In the genomic region with DNA sequence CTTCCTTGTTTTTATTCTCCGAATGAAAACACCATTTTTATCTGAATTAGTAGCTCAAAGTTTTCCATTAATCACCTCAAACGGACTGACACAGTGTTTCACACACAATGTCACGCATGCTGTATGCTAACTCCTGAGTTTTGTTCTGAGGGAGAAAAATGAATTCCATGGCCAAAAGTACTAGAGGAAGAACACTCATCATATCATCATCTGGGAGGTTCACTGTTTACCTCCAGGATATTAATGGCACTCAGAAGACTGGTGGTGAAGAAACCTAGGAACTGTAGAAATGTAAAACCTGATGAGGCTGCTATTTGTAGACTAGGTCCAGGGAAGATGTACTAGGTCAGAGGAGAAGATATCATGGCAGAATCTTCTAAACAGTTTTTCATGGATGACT, we compare ENCODE assay signal across 17 cellular contexts.
"Had no signal": no experiment of that assay in that cellular context is flagged by ENCODE, and none has a peak within 500 bp of the region (broad histone marks: within the 10 kb centered on the region; RNA-seq: fewer than 3 reads in every experiment).

No MANE protein-coding gene starts in this region.

- H3K27ac ChIP-seq: gastroesophageal sphincter, heart left ventricle, prostate gland, right atrium auricular region, skin epidermis, stomach had no signal

- H3K9me3 Mint-ChIP-seq: effector memory CD8-positive, alpha-beta T cell had no signal

- H3K27me3 Mint-ChIP-seq: activated CD4-positive, alpha-beta T cell treated with anti-CD3 and anti-CD28 coated beads for 36 hours; activated naive CD8-positive, alpha-beta T cell; effector memory CD8-positive, alpha-beta T cell; naive thymus-derived CD8-positive, alpha-beta T cell had no signal

- H3K36me3 Mint-ChIP-seq: activated naive CD8-positive, alpha-beta T cell; naive thymus-derived CD8-positive, alpha-beta T cell had no signal

- H3K27ac Mint-ChIP-seq: activated CD4-positive, alpha-beta T cell treated with anti-CD3 and anti-CD28 coated beads for 36 hours; activated naive CD8-positive, alpha-beta T cell; activated T-helper 1 cell treated with anti-CD3 and anti-CD28 coated beads, Interleukin-12 subunit alpha, Interleukin-12 subunit beta, Interleukin-2, Interleukin-4 antibody, amounts not matched to agents 30 ng/mL and 10 ng/mL and 1 ng/mL, durations not matched to agents 14 hours and 24 hours and 36 hours; effector memory CD8-positive, alpha-beta T cell had no signal

- ATAC-seq: activated CD4-positive, alpha-beta T cell treated with anti-CD3 and anti-CD28 coated beads for 36 hours; effector memory CD8-positive, alpha-beta T cell; gastroesophageal sphincter; heart left ventricle; naive thymus-derived CD8-positive, alpha-beta T cell had no signal

- DNase-seq: activated CD4-positive, alpha-beta T cell treated with anti-CD3 and anti-CD28 coated beads for 36 hours; activated CD4-positive, alpha-beta T cell treated with anti-CD3 and anti-CD28 coated beads, Interleukin-2, amount 50 U/mL, for 48 hours; activated gamma-delta T cell treated with Interleukin-2 at 50 U/mL for 16 hours; dermis blood vessel endothelial cell; effector memory CD8-positive, alpha-beta T cell; heart left ventricle; mesendoderm; naive thymus-derived CD8-positive, alpha-beta T cell; stimulated activated CD4-positive, alpha-beta T cell treated with anti-CD3 and anti-CD28 coated beads, Interleukin-2, amount 100 ng/mL, for 48 hours; stomach; trophoblast cell had no signal

- H3K4me3 Mint-ChIP-seq: activated CD4-positive, alpha-beta T cell treated with anti-CD3 and anti-CD28 coated beads for 36 hours; activated naive CD8-positive, alpha-beta T cell; activated T-helper 1 cell treated with anti-CD3 and anti-CD28 coated beads, Interleukin-12 subunit alpha, Interleukin-12 subunit beta, Interleukin-2, Interleukin-4 antibody, amounts not matched to agents 30 ng/mL and 10 ng/mL and 1 ng/mL, durations not matched to agents 14 hours and 24 hours and 36 hours; effector memory CD8-positive, alpha-beta T cell; naive thymus-derived CD8-positive, alpha-beta T cell had no signal

- H3K4me1 Mint-ChIP-seq: activated CD4-positive, alpha-beta T cell treated with anti-CD3 and anti-CD28 coated beads for 36 hours; naive thymus-derived CD8-positive, alpha-beta T cell had no signal

- H3K4me1 ChIP-seq: gastroesophageal sphincter, prostate gland, stomach had no signal

- H3K27me3 ChIP-seq: gastroesophageal sphincter, heart left ventricle, right atrium auricular region, stomach had no signal

- H3K4me3 ChIP-seq: gastroesophageal sphincter, heart left ventricle, prostate gland, right atrium auricular region, skin epidermis, stomach had no signal
